ENCODE assay signal across 38 cellular contexts in the genomic region with DNA sequence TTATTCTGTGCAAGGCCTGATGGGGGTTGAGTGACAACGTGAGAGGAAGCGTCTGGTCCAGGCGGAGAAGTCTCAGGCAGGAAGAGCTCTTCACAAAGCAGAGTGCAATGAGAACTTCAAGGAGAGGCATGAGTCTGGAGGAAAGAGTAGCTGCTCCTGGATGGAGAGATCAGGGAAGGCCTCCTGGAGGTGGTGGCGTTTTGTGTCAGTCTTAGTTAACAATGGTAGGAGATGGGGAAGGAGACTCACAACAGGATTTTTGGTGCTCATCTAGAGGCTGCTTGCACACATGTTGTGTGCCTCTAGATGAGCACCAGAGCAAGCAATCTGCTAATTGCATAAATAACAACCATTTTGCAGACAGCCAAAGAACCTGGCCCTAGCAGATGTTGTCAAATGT.
"Had no signal": no experiment of that assay in that cellular context is flagged by ENCODE, and none has a peak within 500 bp of the region (broad histone marks: within the 10 kb centered on the region; RNA-seq: fewer than 3 reads in every experiment).

No MANE protein-coding gene starts in this region.

- H3K4me3 Mint-ChIP-seq: activated naive CD4-positive, alpha-beta T cell treated with anti-CD3 and anti-CD28 coated beads for 36 hours; activated naive CD4-positive, alpha-beta T cell treated with anti-CD3 and anti-CD28 coated beads, Interleukin-2, amount 10 ng/mL, durations not matched to agents 7 days and 5 days; activated naive CD4-positive, alpha-beta T cell treated with anti-CD3 and anti-CD28 coated beads, Interleukin-2, amount 50 U/mL, for 24 hours; activated naive CD8-positive, alpha-beta T cell; activated naive CD8-positive, alpha-beta T cell treated with anti-CD3 and anti-CD28 coated beads for 36 hours; activated naive CD8-positive, alpha-beta T cell treated with anti-CD3 and anti-CD28 coated beads, Interleukin-2, amount 10 ng/mL, durations not matched to agents 7 days and 5 days; activated naive CD8-positive, alpha-beta T cell treated with anti-CD3 and anti-CD28 coated beads, Interleukin-2, amount 50 U/mL, for 24 hours; activated T-cell treated with anti-CD3 and anti-CD28 coated beads, Interleukin-2, amount 50 U/mL, for 4 hours; activated T-cell treated with anti-CD3 and anti-CD28 coated beads, Interleukin-2, amount 50 U/mL, for 72 hours; activated T-helper 1 cell treated with anti-CD3 and anti-CD28 coated beads, Interleukin-12 subunit alpha, Interleukin-12 subunit beta, Interleukin-2, Interleukin-4 antibody, amounts not matched to agents 30 ng/mL and 10 ng/mL and 1 ng/mL, durations not matched to agents 14 hours and 24 hours and 36 hours; activated T-helper 17 cell treated with anti-CD3 and anti-CD28 coated beads, Interleukin-2, amount 50 U/mL, for 72 hours; brain; central memory CD8-positive, alpha-beta T cell had no signal

- H3K36me3 Mint-ChIP-seq: activated naive CD4-positive, alpha-beta T cell treated with anti-CD3 and anti-CD28 coated beads, Interleukin-2, amount 10 ng/mL, durations not matched to agents 7 days and 5 days; activated naive CD4-positive, alpha-beta T cell treated with anti-CD3 and anti-CD28 coated beads, Interleukin-2, amount 50 U/mL, for 24 hours; activated naive CD4-positive, alpha-beta T cell treated with anti-CD3 and anti-CD28 coated beads, Interleukin-2, amount 50 U/mL, for 72 hours; activated naive CD8-positive, alpha-beta T cell; activated naive CD8-positive, alpha-beta T cell treated with anti-CD3 and anti-CD28 coated beads for 36 hours; activated naive CD8-positive, alpha-beta T cell treated with anti-CD3 and anti-CD28 coated beads, Interleukin-2, amount 10 ng/mL, durations not matched to agents 7 days and 5 days; brain had no signal

- H3K27me3 Mint-ChIP-seq: activated naive CD4-positive, alpha-beta T cell treated with anti-CD3 and anti-CD28 coated beads, Interleukin-2, amount 10 ng/mL, durations not matched to agents 7 days and 5 days; activated naive CD8-positive, alpha-beta T cell; activated naive CD8-positive, alpha-beta T cell treated with anti-CD3 and anti-CD28 coated beads for 36 hours; activated naive CD8-positive, alpha-beta T cell treated with anti-CD3 and anti-CD28 coated beads, Interleukin-2, amount 50 U/mL, for 24 hours; activated T-helper 17 cell treated with anti-CD3 and anti-CD28 coated beads, Interleukin-2, amount 50 U/mL, for 72 hours; brain; central memory CD8-positive, alpha-beta T cell had no signal

- H3K27me3 ChIP-seq: ascending aorta, body of pancreas, brain microvascular endothelial cell, breast epithelium, cardiac muscle cell had no signal

- FAIRE-seq: astrocyte, bronchial epithelial cell had no signal

- H3K4me1 Mint-ChIP-seq: activated naive CD4-positive, alpha-beta T cell treated with anti-CD3 and anti-CD28 coated beads, Interleukin-2, amount 10 ng/mL, durations not matched to agents 7 days and 5 days; activated naive CD4-positive, alpha-beta T cell treated with anti-CD3 and anti-CD28 coated beads, Interleukin-2, amount 50 U/mL, for 24 hours; activated naive CD8-positive, alpha-beta T cell treated with anti-CD3 and anti-CD28 coated beads for 36 hours; activated naive CD8-positive, alpha-beta T cell treated with anti-CD3 and anti-CD28 coated beads, Interleukin-2, amount 10 ng/mL, durations not matched to agents 7 days and 5 days; activated naive CD8-positive, alpha-beta T cell treated with anti-CD3 and anti-CD28 coated beads, Interleukin-2, amount 50 U/mL, for 24 hours; activated T-helper 17 cell treated with anti-CD3 and anti-CD28 coated beads, Interleukin-2, amount 50 U/mL, for 72 hours; central memory CD8-positive, alpha-beta T cell had no signal

- H3K9me3 ChIP-seq: adrenal gland, ascending aorta, body of pancreas, breast epithelium had no signal

- ATAC-seq: activated naive CD4-positive, alpha-beta T cell treated with anti-CD3 and anti-CD28 coated beads, Interleukin-2, amount 50 U/mL, for 72 hours; activated naive CD8-positive, alpha-beta T cell treated with anti-CD3 and anti-CD28 coated beads, Interleukin-2, amount 50 U/mL, for 24 hours; activated T-cell treated with anti-CD3 and anti-CD28 coated beads, Interleukin-2, amount 50 U/mL, for 4 hours; activated T-cell treated with anti-CD3 and anti-CD28 coated beads, Interleukin-2, amount 50 U/mL, for 72 hours; activated T-helper 17 cell treated with anti-CD3 and anti-CD28 coated beads, Interleukin-2, amount 50 U/mL, for 72 hours; body of pancreas had no signal

- H3K4me1 ChIP-seq: adrenal gland, ascending aorta, body of pancreas, breast epithelium had no signal

- DNase-seq: activated effector memory CD4-positive, alpha-beta T cell treated with anti-CD3 and anti-CD28 coated beads, Interleukin-2, amount 50 U/mL, for 16 hours; activated effector memory CD4-positive, alpha-beta T cell treated with Interleukin-2 at 50 U/mL for 16 hours; activated gamma-delta T cell; activated gamma-delta T cell treated with Interleukin-2 at 50 U/mL for 16 hours; activated naive CD4-positive, alpha-beta T cell; activated naive CD4-positive, alpha-beta T cell treated with anti-CD3 and anti-CD28 coated beads for 36 hours; activated naive CD4-positive, alpha-beta T cell treated with anti-CD3 and anti-CD28 coated beads, Interleukin-2, amount 10 ng/mL, durations not matched to agents 7 days and 5 days; activated naive CD4-positive, alpha-beta T cell treated with anti-CD3 and anti-CD28 coated beads, Interleukin-2, amount 50 U/mL, for 16 hours; activated naive CD4-positive, alpha-beta T cell treated with Interleukin-2 at 50 U/mL for 16 hours; activated naive CD8-positive, alpha-beta T cell treated with anti-CD3 and anti-CD28 coated beads for 36 hours; activated naive CD8-positive, alpha-beta T cell treated with anti-CD3 and anti-CD28 coated beads, Interleukin-2, amount 10 ng/mL, durations not matched to agents 7 days and 5 days; activated naive CD8-positive, alpha-beta T cell treated with anti-CD3 and anti-CD28 coated beads, Interleukin-2, amount 50 U/mL, for 24 hours; activated T-cell treated with anti-CD3 and anti-CD28 coated beads, Interleukin-2, amount 50 U/mL, for 4 hours; activated T-cell treated with anti-CD3 and anti-CD28 coated beads, Interleukin-2, amount 50 U/mL, for 48 hours; activated T-cell treated with anti-CD3 and anti-CD28 coated beads, Interleukin-2, amount 50 U/mL, for 72 hours; adrenal gland; amniotic stem cell; amygdala; anterior cingulate cortex; aorta; body of pancreas; brain microvascular endothelial cell; caudate nucleus; central memory CD4-positive, alpha-beta T cell; cerebellar nuclear complex had no signal

- H3K4me3 ChIP-seq: adrenal gland, ascending aorta, body of pancreas, breast epithelium, cardiac muscle cell had no signal

- H3K27ac Mint-ChIP-seq: activated naive CD4-positive, alpha-beta T cell treated with anti-CD3 and anti-CD28 coated beads for 36 hours; activated naive CD4-positive, alpha-beta T cell treated with anti-CD3 and anti-CD28 coated beads, Interleukin-2, amount 10 ng/mL, durations not matched to agents 7 days and 5 days; activated naive CD4-positive, alpha-beta T cell treated with anti-CD3 and anti-CD28 coated beads, Interleukin-2, amount 50 U/mL, for 24 hours; activated naive CD4-positive, alpha-beta T cell treated with anti-CD3 and anti-CD28 coated beads, Interleukin-2, amount 50 U/mL, for 72 hours; activated naive CD8-positive, alpha-beta T cell; activated naive CD8-positive, alpha-beta T cell treated with anti-CD3 and anti-CD28 coated beads for 36 hours; activated naive CD8-positive, alpha-beta T cell treated with anti-CD3 and anti-CD28 coated beads, Interleukin-2, amount 10 ng/mL, durations not matched to agents 7 days and 5 days; activated naive CD8-positive, alpha-beta T cell treated with anti-CD3 and anti-CD28 coated beads, Interleukin-2, amount 50 U/mL, for 24 hours; activated T-cell treated with anti-CD3 and anti-CD28 coated beads, Interleukin-2, amount 50 U/mL, for 72 hours; activated T-helper 1 cell treated with anti-CD3 and anti-CD28 coated beads, Interleukin-12 subunit alpha, Interleukin-12 subunit beta, Interleukin-2, Interleukin-4 antibody, amounts not matched to agents 30 ng/mL and 10 ng/mL and 1 ng/mL, durations not matched to agents 14 hours and 24 hours and 36 hours; activated T-helper 17 cell treated with anti-CD3 and anti-CD28 coated beads, Interleukin-2, amount 50 U/mL, for 72 hours; activated T-helper 2 cell treated with anti-CD3 and anti-CD28 coated beads, Interferon-gamma antibody, Interleukin-2, Interleukin-4, amounts not matched to agents 10 μg/mL and 5 μg/mL and 100 μg/mL, durations not matched to agents 14 hours and 24 hours and 36 hours; brain had no signal

- H3K9me3 Mint-ChIP-seq: activated naive CD4-positive, alpha-beta T cell treated with anti-CD3 and anti-CD28 coated beads for 36 hours; activated naive CD4-positive, alpha-beta T cell treated with anti-CD3 and anti-CD28 coated beads, Interleukin-2, amount 10 ng/mL, durations not matched to agents 7 days and 5 days; activated naive CD4-positive, alpha-beta T cell treated with anti-CD3 and anti-CD28 coated beads, Interleukin-2, amount 50 U/mL, for 24 hours; activated naive CD4-positive, alpha-beta T cell treated with anti-CD3 and anti-CD28 coated beads, Interleukin-2, amount 50 U/mL, for 72 hours; activated naive CD8-positive, alpha-beta T cell treated with anti-CD3 and anti-CD28 coated beads for 36 hours; activated naive CD8-positive, alpha-beta T cell treated with anti-CD3 and anti-CD28 coated beads, Interleukin-2, amount 10 ng/mL, durations not matched to agents 7 days and 5 days; activated naive CD8-positive, alpha-beta T cell treated with anti-CD3 and anti-CD28 coated beads, Interleukin-2, amount 50 U/mL, for 24 hours; activated T-cell treated with anti-CD3 and anti-CD28 coated beads, Interleukin-2, amount 50 U/mL, for 4 hours; activated T-cell treated with anti-CD3 and anti-CD28 coated beads, Interleukin-2, amount 50 U/mL, for 72 hours; activated T-helper 1 cell treated with anti-CD3 and anti-CD28 coated beads, Interleukin-12 subunit alpha, Interleukin-12 subunit beta, Interleukin-2, Interleukin-4 antibody, amounts not matched to agents 30 ng/mL and 10 ng/mL and 1 ng/mL, durations not matched to agents 14 hours and 24 hours and 36 hours; activated T-helper 17 cell treated with anti-CD3 and anti-CD28 coated beads, Interleukin-2, amount 50 U/mL, for 72 hours; activated T-helper 2 cell treated with anti-CD3 and anti-CD28 coated beads, Interferon-gamma antibody, Interleukin-2, Interleukin-4, amounts not matched to agents 10 μg/mL and 5 μg/mL and 100 μg/mL, durations not matched to agents 14 hours and 24 hours and 36 hours; brain; central memory CD8-positive, alpha-beta T cell had no signal

- H3K36me3 ChIP-seq: adrenal gland, ascending aorta, brain microvascular endothelial cell, breast epithelium, cardiac muscle cell had no signal

- H3K27ac ChIP-seq: adrenal gland, ascending aorta, body of pancreas, brain microvascular endothelial cell, breast epithelium, cardiac muscle cell had no signal
